ENCODE assay signal across 35 cellular contexts in the genomic region with DNA sequence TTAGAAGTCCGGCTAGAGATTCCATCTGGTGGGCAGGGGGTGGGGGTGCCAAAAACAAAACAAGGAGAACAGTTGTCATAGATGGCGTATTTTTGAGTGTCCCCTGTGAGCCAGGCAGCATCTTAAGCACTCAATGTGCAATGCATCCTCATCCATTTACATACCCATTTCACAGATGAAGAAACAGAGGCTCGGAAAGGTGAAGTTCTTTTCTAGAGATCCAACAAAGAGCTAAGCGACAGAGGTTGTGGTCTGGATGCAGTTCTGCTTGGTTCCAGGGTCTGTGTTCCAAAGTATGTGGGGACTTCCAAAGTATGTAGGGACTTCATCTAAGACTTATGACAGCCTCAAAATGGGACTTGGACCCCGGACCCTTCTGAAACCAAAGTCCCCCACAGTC.
"Had no signal": no experiment of that assay in that cellular context is flagged by ENCODE, and none has a peak within 500 bp of the region (broad histone marks: within the 10 kb centered on the region; RNA-seq: fewer than 3 reads in every experiment).

No MANE protein-coding gene starts in this region.

- ATAC-seq: activated CD8-positive, alpha-beta memory T cell treated with anti-CD3 and anti-CD28 coated beads, Interleukin-2, amount 10 ng/mL, durations not matched to agents 7 days and 5 days; activated CD8-positive, alpha-beta T cell treated with anti-CD3 and anti-CD28 coated beads, Interleukin-2, amount 10 ng/mL, durations not matched to agents 7 days and 5 days; activated naive CD8-positive, alpha-beta T cell treated with anti-CD3 and anti-CD28 coated beads, Interleukin-2, amount 50 U/mL, for 24 hours had no signal

- H3K9me3 ChIP-seq: ascending aorta had no signal

- H3K27me3 ChIP-seq: ascending aorta, cardiac muscle cell had no signal

- H3K27ac ChIP-seq: ascending aorta, cardiac muscle cell, VCaP had no signal

- H3K4me3 ChIP-seq: ascending aorta, cardiac muscle cell had no signal

- H3K4me3 Mint-ChIP-seq: activated B cell treated with CpG ODN at 0.5 μM for 24 hours; activated CD4-positive, alpha-beta memory T cell treated with anti-CD3 and anti-CD28 coated beads, Interleukin-2, amount 10 ng/mL, durations not matched to agents 7 days and 5 days; activated CD4-positive, alpha-beta T cell treated with anti-CD3 and anti-CD28 coated beads, Interleukin-2, amount 10 ng/mL, durations not matched to agents 7 days and 5 days; activated CD8-positive, alpha-beta memory T cell treated with anti-CD3 and anti-CD28 coated beads, Interleukin-2, amount 10 ng/mL, durations not matched to agents 7 days and 5 days; activated CD8-positive, alpha-beta T cell treated with anti-CD3 and anti-CD28 coated beads, Interleukin-2, amount 10 ng/mL, durations not matched to agents 7 days and 5 days; activated naive CD4-positive, alpha-beta T cell treated with anti-CD3 and anti-CD28 coated beads, Interleukin-2, amount 10 ng/mL, durations not matched to agents 7 days and 5 days; activated naive CD4-positive, alpha-beta T cell treated with anti-CD3 and anti-CD28 coated beads, Interleukin-2, amount 50 U/mL, for 24 hours; activated naive CD8-positive, alpha-beta T cell; activated naive CD8-positive, alpha-beta T cell treated with anti-CD3 and anti-CD28 coated beads, Interleukin-2, amount 10 ng/mL, durations not matched to agents 7 days and 5 days; activated naive CD8-positive, alpha-beta T cell treated with anti-CD3 and anti-CD28 coated beads, Interleukin-2, amount 50 U/mL, for 24 hours; activated T-cell treated with anti-CD3 and anti-CD28 coated beads, Interleukin-2, amount 50 U/mL, for 24 hours; brain; central memory CD8-positive, alpha-beta T cell; T-helper 1 cell treated with Interleukin-12 subunit alpha and Interleukin-12 subunit beta and Interleukin-4 antibody, amounts not matched to agents 30 μg/mL and 1 μg/mL, for 36 hours; T-helper 2 cell treated with Interferon-gamma antibody and Interleukin-4, amounts not matched to agents 5 μg/mL and 100 μg/mL, for 36 hours had no signal

- H3K36me3 Mint-ChIP-seq: activated CD8-positive, alpha-beta memory T cell treated with anti-CD3 and anti-CD28 coated beads, Interleukin-2, amount 10 ng/mL, durations not matched to agents 7 days and 5 days; activated naive CD4-positive, alpha-beta T cell treated with anti-CD3 and anti-CD28 coated beads, Interleukin-2, amount 10 ng/mL, durations not matched to agents 7 days and 5 days; activated naive CD4-positive, alpha-beta T cell treated with anti-CD3 and anti-CD28 coated beads, Interleukin-2, amount 50 U/mL, for 24 hours; activated naive CD8-positive, alpha-beta T cell; activated naive CD8-positive, alpha-beta T cell treated with anti-CD3 and anti-CD28 coated beads, Interleukin-2, amount 10 ng/mL, durations not matched to agents 7 days and 5 days; brain had no signal

- H3K9me3 Mint-ChIP-seq: activated B cell treated with CpG ODN at 0.5 μM for 24 hours; activated CD4-positive, alpha-beta memory T cell treated with anti-CD3 and anti-CD28 coated beads, Interleukin-2, amount 10 ng/mL, durations not matched to agents 7 days and 5 days; activated CD4-positive, alpha-beta T cell treated with anti-CD3 and anti-CD28 coated beads, Interleukin-2, amount 10 ng/mL, durations not matched to agents 7 days and 5 days; activated naive CD4-positive, alpha-beta T cell treated with anti-CD3 and anti-CD28 coated beads, Interleukin-2, amount 10 ng/mL, durations not matched to agents 7 days and 5 days; activated naive CD8-positive, alpha-beta T cell treated with anti-CD3 and anti-CD28 coated beads, Interleukin-2, amount 10 ng/mL, durations not matched to agents 7 days and 5 days; activated naive CD8-positive, alpha-beta T cell treated with anti-CD3 and anti-CD28 coated beads, Interleukin-2, amount 50 U/mL, for 24 hours; activated T-cell treated with anti-CD3 and anti-CD28 coated beads, Interleukin-2, amount 50 U/mL, for 24 hours; activated T-helper 2 cell treated with anti-CD3 and anti-CD28 coated beads, Interferon-gamma antibody, Interleukin-2, Interleukin-4, amounts not matched to agents 10 μg/mL and 5 μg/mL and 100 μg/mL, durations not matched to agents 14 hours and 24 hours and 36 hours; central memory CD8-positive, alpha-beta T cell; T-helper 1 cell treated with Interleukin-12 subunit alpha and Interleukin-12 subunit beta and Interleukin-4 antibody, amounts not matched to agents 30 μg/mL and 1 μg/mL, for 36 hours; T-helper 2 cell treated with Interferon-gamma antibody and Interleukin-4, amounts not matched to agents 5 μg/mL and 100 μg/mL, for 36 hours had no signal

- DNase-seq: activated B cell treated with CpG ODN at 0.5 μM for 24 hours; activated CD4-positive, alpha-beta memory T cell treated with anti-CD3 and anti-CD28 coated beads, Interleukin-2, amount 10 ng/mL, durations not matched to agents 7 days and 5 days; activated CD4-positive, alpha-beta T cell treated with anti-CD3 and anti-CD28 coated beads for 4 hours; activated CD4-positive, alpha-beta T cell treated with anti-CD3 and anti-CD28 coated beads, Interleukin-2, amount 10 ng/mL, durations not matched to agents 7 days and 5 days; activated CD4-positive, alpha-beta T cell treated with anti-CD3 and anti-CD28 coated beads, Interleukin-2, amount 50 U/mL, for 48 hours; activated CD4-positive, CD25-positive, alpha-beta regulatory T cell treated with anti-CD3 and anti-CD28 coated beads, Interleukin-2, amount 50 U/mL, for 72 hours; activated CD8-positive, alpha-beta memory T cell treated with anti-CD3 and anti-CD28 coated beads for 24 hours; activated CD8-positive, alpha-beta memory T cell treated with anti-CD3 and anti-CD28 coated beads, Interleukin-2, amount 10 ng/mL, durations not matched to agents 7 days and 5 days; activated CD8-positive, alpha-beta memory T cell treated with anti-CD3 and anti-CD28 coated beads, Interleukin-2, amount 50 U/mL, for 48 hours; activated CD8-positive, alpha-beta T cell treated with anti-CD3 and anti-CD28 coated beads, Interleukin-2, amount 10 ng/mL, durations not matched to agents 7 days and 5 days; activated effector memory CD4-positive, alpha-beta T cell treated with Interleukin-2 at 50 U/mL for 16 hours; activated gamma-delta T cell; activated naive CD4-positive, alpha-beta T cell treated with anti-CD3 and anti-CD28 coated beads, Interleukin-2, amount 10 ng/mL, durations not matched to agents 7 days and 5 days; activated naive CD4-positive, alpha-beta T cell treated with Interleukin-2 at 50 U/mL for 16 hours; activated naive CD8-positive, alpha-beta T cell treated with anti-CD3 and anti-CD28 coated beads, Interleukin-2, amount 10 ng/mL, durations not matched to agents 7 days and 5 days; activated naive CD8-positive, alpha-beta T cell treated with anti-CD3 and anti-CD28 coated beads, Interleukin-2, amount 50 U/mL, for 24 hours; activated T-cell treated with anti-CD3 and anti-CD28 coated beads, Interleukin-2, amount 50 U/mL, for 24 hours; activated T-cell treated with anti-CD3 and anti-CD28 coated beads, Interleukin-2, amount 50 U/mL, for 48 hours; amygdala; anterior cingulate cortex; caudate nucleus; cerebellar nuclear complex; T-helper 1 cell; T-helper 2 cell; T-helper 9 cell had no signal

- H3K36me3 ChIP-seq: ascending aorta, cardiac muscle cell had no signal

- H3K27ac Mint-ChIP-seq: activated B cell treated with CpG ODN at 0.5 μM for 24 hours; activated CD4-positive, alpha-beta memory T cell treated with anti-CD3 and anti-CD28 coated beads, Interleukin-2, amount 10 ng/mL, durations not matched to agents 7 days and 5 days; activated CD4-positive, alpha-beta T cell treated with anti-CD3 and anti-CD28 coated beads, Interleukin-2, amount 10 ng/mL, durations not matched to agents 7 days and 5 days; activated CD8-positive, alpha-beta memory T cell treated with anti-CD3 and anti-CD28 coated beads, Interleukin-2, amount 10 ng/mL, durations not matched to agents 7 days and 5 days; activated CD8-positive, alpha-beta T cell treated with anti-CD3 and anti-CD28 coated beads, Interleukin-2, amount 10 ng/mL, durations not matched to agents 7 days and 5 days; activated naive CD4-positive, alpha-beta T cell treated with anti-CD3 and anti-CD28 coated beads, Interleukin-2, amount 10 ng/mL, durations not matched to agents 7 days and 5 days; activated naive CD4-positive, alpha-beta T cell treated with anti-CD3 and anti-CD28 coated beads, Interleukin-2, amount 50 U/mL, for 24 hours; activated naive CD8-positive, alpha-beta T cell; activated naive CD8-positive, alpha-beta T cell treated with anti-CD3 and anti-CD28 coated beads, Interleukin-2, amount 10 ng/mL, durations not matched to agents 7 days and 5 days; activated naive CD8-positive, alpha-beta T cell treated with anti-CD3 and anti-CD28 coated beads, Interleukin-2, amount 50 U/mL, for 24 hours; activated T-cell treated with anti-CD3 and anti-CD28 coated beads, Interleukin-2, amount 50 U/mL, for 24 hours; activated T-helper 2 cell treated with anti-CD3 and anti-CD28 coated beads, Interferon-gamma antibody, Interleukin-2, Interleukin-4, amounts not matched to agents 10 μg/mL and 5 μg/mL and 100 μg/mL, durations not matched to agents 14 hours and 24 hours and 36 hours; T-helper 1 cell treated with Interleukin-12 subunit alpha and Interleukin-12 subunit beta and Interleukin-4 antibody, amounts not matched to agents 30 μg/mL and 1 μg/mL, for 36 hours; T-helper 2 cell treated with Interferon-gamma antibody and Interleukin-4, amounts not matched to agents 5 μg/mL and 100 μg/mL, for 36 hours had no signal

- H3K4me1 Mint-ChIP-seq: activated B cell treated with CpG ODN at 0.5 μM for 24 hours; activated CD4-positive, alpha-beta memory T cell treated with anti-CD3 and anti-CD28 coated beads, Interleukin-2, amount 10 ng/mL, durations not matched to agents 7 days and 5 days; activated CD4-positive, alpha-beta T cell treated with anti-CD3 and anti-CD28 coated beads, Interleukin-2, amount 10 ng/mL, durations not matched to agents 7 days and 5 days; activated CD8-positive, alpha-beta memory T cell treated with anti-CD3 and anti-CD28 coated beads, Interleukin-2, amount 10 ng/mL, durations not matched to agents 7 days and 5 days; activated naive CD4-positive, alpha-beta T cell treated with anti-CD3 and anti-CD28 coated beads, Interleukin-2, amount 10 ng/mL, durations not matched to agents 7 days and 5 days; activated naive CD4-positive, alpha-beta T cell treated with anti-CD3 and anti-CD28 coated beads, Interleukin-2, amount 50 U/mL, for 24 hours; activated naive CD8-positive, alpha-beta T cell treated with anti-CD3 and anti-CD28 coated beads, Interleukin-2, amount 10 ng/mL, durations not matched to agents 7 days and 5 days; activated naive CD8-positive, alpha-beta T cell treated with anti-CD3 and anti-CD28 coated beads, Interleukin-2, amount 50 U/mL, for 24 hours; central memory CD8-positive, alpha-beta T cell had no signal

- H3K27me3 Mint-ChIP-seq: activated B cell treated with CpG ODN at 0.5 μM for 24 hours; activated CD4-positive, alpha-beta memory T cell treated with anti-CD3 and anti-CD28 coated beads, Interleukin-2, amount 10 ng/mL, durations not matched to agents 7 days and 5 days; activated CD4-positive, alpha-beta T cell treated with anti-CD3 and anti-CD28 coated beads, Interleukin-2, amount 10 ng/mL, durations not matched to agents 7 days and 5 days; activated CD8-positive, alpha-beta memory T cell treated with anti-CD3 and anti-CD28 coated beads, Interleukin-2, amount 10 ng/mL, durations not matched to agents 7 days and 5 days; activated naive CD4-positive, alpha-beta T cell treated with anti-CD3 and anti-CD28 coated beads, Interleukin-2, amount 10 ng/mL, durations not matched to agents 7 days and 5 days; activated naive CD8-positive, alpha-beta T cell; activated naive CD8-positive, alpha-beta T cell treated with anti-CD3 and anti-CD28 coated beads, Interleukin-2, amount 10 ng/mL, durations not matched to agents 7 days and 5 days; activated naive CD8-positive, alpha-beta T cell treated with anti-CD3 and anti-CD28 coated beads, Interleukin-2, amount 50 U/mL, for 24 hours had no signal
